Comparison of ENCODE assay signal across 8 cellular contexts in genomic region chr7:1055084-1055450, GRCh38. TPM values are rescaled to one million over a fixed set of nuclear protein-coding genes. Genes with fewer than 3 reads are reported as not detected.
A peak's percentile ranks its signal among the peaks of the same experiment; 100 is the strongest.
DNase-seq lines count a peak whose midpoint lies in the region; ATAC-seq and TF ChIP-seq lines count a peak whose summit lies in the region.

No MANE protein-coding gene starts in this region.

- no peak overlapping the region for H3K9ac ChIP-seq in mesendoderm (ENCODE audit: low read length)

- no peaks in the 10 kb centered on the region for H3K27me3 Mint-ChIP-seq in T-cell
- H3K27me3 Mint-ChIP-seq in nephron progenitor cell (ENCODE audit: low read depth, poor library complexity) = no peaks in the 10 kb centered on the region

- H3K56ac ChIP-seq in mesendoderm (ENCODE audit: low read length) = no peak overlapping the region

- peak overlapping the region; percentile 82 to 94 (median 84) for H3K4me3 Mint-ChIP-seq in T-cell
- H3K4me3 Mint-ChIP-seq in nephron progenitor cell = no peak overlapping the region

- H3K4me2 ChIP-seq in mesendoderm (ENCODE audit: low read length) = no peak overlapping the region

- H2BK5ac ChIP-seq in mesendoderm (ENCODE audit: low read length) = no peak overlapping the region

- H2BK120ac ChIP-seq in mesendoderm (ENCODE audit: low read depth, low read length) = no peak overlapping the region

- no peak overlapping the region for H3K4me3 ChIP-seq in mesendoderm (ENCODE audit: low read length)

- H3K4me1 Mint-ChIP-seq in T-cell = peaks cover 24 to 36% (median 25%) of the 10 kb centered on the region in 3 donors
- H3K4me1 Mint-ChIP-seq in nephron progenitor cell = peaks cover 73% of the 10 kb centered on the region

- no peak overlapping the region for H4K8ac ChIP-seq in mesendoderm (ENCODE audit: low read depth, low read length)

- POLR2A ChIA-PET in T-cell (lab: Charles Lee) = no interaction called here

- H3K36me3 ChIP-seq in mesendoderm (ENCODE audit: control insufficient read depth, insufficient read depth, low read length) = no peaks in the 10 kb centered on the region

- no peak overlapping the region for H3K23ac ChIP-seq in mesendoderm (ENCODE audit: low read length)

- peak; percentile 83 to 93 (median 88) for ATAC-seq in T-cell (replicated peaks in 1 of 4)
- no peak for ATAC-seq in GM21447 (IDR thresholded peaks at IDR 0.05; ENCODE audit: unreplicated experiment)

- peaks cover 5% of the 10 kb centered on the region for H3K4me1 ChIP-seq in mesendoderm (ENCODE audit: control insufficient read depth, low read depth, low read length)

- no CpG with 5 or more reads among the region's 22 CpGs for WGBS in mesendoderm (ENCODE audit: extremely low coverage, insufficient coverage, low lambda C conversion rate)

- H3K79me2 ChIP-seq in mesendoderm (ENCODE audit: control insufficient read depth, insufficient read depth, low read length) = no peaks in the 10 kb centered on the region

- H4K5ac ChIP-seq in mesendoderm (ENCODE audit: low read length) = no peak overlapping the region

- H3K27me3 ChIP-seq in mesendoderm (ENCODE audit: insufficient read depth, low read length, poor library complexity) = no peaks in the 10 kb centered on the region

- H3K27ac Mint-ChIP-seq in T-cell (peak overlapping the region; percentile 89 to 90), nephron progenitor cell (no peak overlapping the region)

- no peak for TF ChIP-seq CTCF in nephron progenitor cell (IDR thresholded peaks at IDR 0.05)

- peaks cover 4% of the 10 kb centered on the region for H3K36me3 Mint-ChIP-seq in T-cell
- no peaks in the 10 kb centered on the region for H3K36me3 Mint-ChIP-seq in nephron progenitor cell (ENCODE audit: low read depth)

- H3K18ac ChIP-seq in mesendoderm (ENCODE audit: low read length) = no peak overlapping the region

- H3K9me3 Mint-ChIP-seq in T-cell (no peaks in the 10 kb centered on the region), nephron progenitor cell (no peaks in the 10 kb centered on the region)

- H2BK15ac ChIP-seq in mesendoderm (replicated peaks; ENCODE audit: low read depth) = no peak overlapping the region

- H2AK5ac ChIP-seq in mesendoderm (ENCODE audit: low read length) = no peak overlapping the region

- H3K79me1 ChIP-seq in mesendoderm (ENCODE audit: low read length) = no peaks in the 10 kb centered on the region

- H3K4ac ChIP-seq in mesendoderm (ENCODE audit: low read depth, low read length) = no peak overlapping the region

- CTCF ChIA-PET in T-cell (lab: Charles Lee) = no interaction called here

- no peak overlapping the region for H3K27ac ChIP-seq in mesendoderm (ENCODE audit: low read depth, low read length)

- DNase-seq in CD1c-positive myeloid dendritic cell (ENCODE audit: extremely low spot score) = peak; percentile 33
- DNase-seq in T-cell = peak; percentile 22 to 76 (median 57)
- peak; percentile 62 for DNase-seq in cerebellar cortex (ENCODE audit: low spot score)
- peak; percentile 28 for DNase-seq in nephron progenitor cell
- DNase-seq in mesendoderm = no peak
- DNase-seq in LoVo (ENCODE audit: low spot score) = no peak
- no peak for DNase-seq in 8988T

RNA-seq across cellular contexts. Expression of gene GPR146, which starts 10.7 kb away (rescaled TPM):
- total RNA-seq in T-cell = 10 to 100 TPM; 11.9 to 14.7 (median 13.0) TPM
- polyA plus RNA-seq in mesendoderm (2013, experiment 1 of 2) = 0.41 TPM
- polyA plus RNA-seq in mesendoderm (2013, experiment 2 of 2) = 0.42 TPM

RNA-seq across cellular contexts. Expression of gene GPER1, which starts 32.8 kb away (rescaled TPM):
- under 1 TPM in 3 of 5 donors, not detected in 2; 0.23 to 0.41 (median 0.26) TPM for total RNA-seq in T-cell
- polyA plus RNA-seq in mesendoderm (2013, experiment 1 of 2) = 0.88 TPM
- 0.84 TPM for polyA plus RNA-seq in mesendoderm (2013, experiment 2 of 2)

Comparison
In these comparisons a context has a peak if more than half of its experiments do, and no peak if none do; other contexts are left out.
1. DNase-seq: peak in CD1c-positive myeloid dendritic cell (single experiment), T-cell (34 of 34), cerebellar cortex (single experiment) and nephron progenitor cell (single experiment); none in mesendoderm (single experiment), LoVo (single experiment) and 8988T (single experiment).